In the genomic region with DNA sequence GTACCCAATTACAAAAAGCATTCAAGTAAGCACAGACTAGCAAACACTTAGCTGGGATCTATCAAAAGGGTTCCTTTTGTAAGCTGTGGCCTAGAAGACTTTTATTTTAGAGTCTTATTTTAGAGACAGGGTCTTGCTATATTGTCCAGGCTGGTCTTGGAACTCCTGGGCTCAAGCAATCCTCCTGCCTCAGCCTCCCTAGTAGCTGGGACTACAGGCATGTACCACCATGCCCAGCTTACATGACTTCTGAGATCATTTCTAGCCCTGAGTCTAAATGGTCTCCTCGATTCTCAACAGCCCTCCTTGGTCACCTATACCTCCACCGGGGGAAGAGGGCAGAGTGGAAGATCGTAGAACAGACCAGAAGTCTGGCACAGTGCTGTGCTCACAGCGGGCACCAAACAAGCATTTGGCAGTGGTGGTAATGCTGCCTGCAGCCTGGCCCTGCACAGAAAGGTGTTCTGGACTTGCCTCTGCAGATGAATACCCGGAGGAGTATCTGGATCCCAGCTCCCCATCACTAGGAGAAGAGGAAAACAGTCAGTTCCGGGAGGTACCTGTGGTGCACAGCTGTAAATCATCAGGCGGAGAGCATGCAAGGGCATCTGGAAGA, we compare ENCODE assay signal across 18 cellular contexts. TPM values are rescaled to one million over a fixed set of nuclear protein-coding genes. Genes with fewer than 3 reads are reported as not detected.
DNase-seq lines count a peak whose midpoint lies in the region; ATAC-seq and TF ChIP-seq lines count a peak whose summit lies in the region.
"Had no signal": no experiment of that assay in that cellular context is flagged by ENCODE, and none has a peak within 500 bp of the region (broad histone marks: within the 10 kb centered on the region; RNA-seq: fewer than 3 reads in every experiment).

No MANE protein-coding gene starts in this region.

- POLR2A ChIA-PET in MCF 10A (lab: Yijun Ruan, JAX): interaction anchor here (0.7 to 1.5 kb wide), 3 partner anchors 14 to 136 kb away, joined by 3 to 4 read pairs (median 3); a partner anchor contains a TSS

- peaks cover 28% of the 10 kb centered on the region for H3K36me3 ChIP-seq in mammary epithelial cell (ENCODE audit: insufficient read depth, low read length)
- peaks cover 32% of the 10 kb centered on the region for H3K36me3 ChIP-seq in Karpas-422 (ENCODE audit: insufficient read depth, low read length)
- H3K36me3 ChIP-seq in sigmoid colon: peaks cover 21 to 53% (median 28%) of the 10 kb centered on the region in 4 donors

- H3K4me3 ChIP-seq in mammary epithelial cell (replicated peaks in 1 of 3; ENCODE audit: insufficient read depth in 1 of 3, low read depth in 2 of 3, low read length in 3 of 3): no peak overlapping the region
- H3K4me3 ChIP-seq in Karpas-422 (ENCODE audit: low read length): no peak overlapping the region
- H3K4me3 ChIP-seq in sigmoid colon: no peak overlapping the region
- H3K4me3 ChIP-seq: SJCRH30 had no signal

- DNase-seq in MCF 10A (ENCODE audit: unreplicated experiment) (no peak), mammary epithelial cell (no peak), Karpas-422 (no peak), chondrocyte (ENCODE audit: low spot score) (peak; percentile 39), sigmoid colon (peak; percentile 46), amniotic stem cell (lab: John Stamatoyannopoulos, UW) (no peak)
- DNase-seq: BE2C; brain microvascular endothelial cell; effector CD8-positive, alpha-beta T cell; foreskin keratinocyte; NCI-H1092; SJCRH30; stimulated activated CD4-positive, alpha-beta T cell treated with anti-CD3 and anti-CD28 coated beads, Interleukin-2, amount 100 ng/mL, for 24 hours; stimulated activated CD8-positive, alpha-beta memory T cell treated with anti-CD3 and anti-CD28 coated beads, Interleukin-4, amount 100 ng/mL, for 48 hours; transverse colon had no signal

- H3K27ac ChIP-seq in mammary epithelial cell (ENCODE audit: insufficient read depth, low read depth, low read length) (no peak overlapping the region), Karpas-422 (ENCODE audit: low read length) (no peak overlapping the region), sigmoid colon (no peak overlapping the region)
- H3K27ac ChIP-seq: brain microvascular endothelial cell, foreskin keratinocyte, SJCRH30 had no signal

- peaks cover 15% of the 10 kb centered on the region for H3K4me1 Mint-ChIP-seq in MCF 10A (ENCODE audit: insufficient read depth, unreplicated experiment)
- peaks cover 47% of the 10 kb centered on the region for H3K4me1 Mint-ChIP-seq in chondrocyte (ENCODE audit: low read depth)

- in situ Hi-C loops in mammary epithelial cell (cut with MboI; ENCODE audit: low sequenced_read_pairs in 2 of 2): no loop called here

- BruUV-seq in MCF 10A (replicated peaks; lab: Mats Ljungman, UMichigan) (no TSS peak), mammary epithelial cell (replicated peaks; lab: Mats Ljungman, UMichigan) (no TSS peak)

- H2AFZ ChIP-seq in mammary epithelial cell (ENCODE audit: low read depth, low read length) (no peak overlapping the region), Karpas-422 (ENCODE audit: low read length) (no peak overlapping the region)

- H3K9me3 ChIP-seq in mammary epithelial cell (replicated peaks; ENCODE audit: insufficient read depth, low read length): no peaks in the 10 kb centered on the region
- H3K9me3 ChIP-seq in Karpas-422 (ENCODE audit: low read length): no peaks in the 10 kb centered on the region
- H3K9me3 ChIP-seq in sigmoid colon: no peaks in the 10 kb centered on the region
- H3K9me3 ChIP-seq: BE2C, SJCRH30, transverse colon had no signal

- H3K36me3 Mint-ChIP-seq in MCF 10A (ENCODE audit: insufficient read depth, unreplicated experiment) (peaks cover 59% of the 10 kb centered on the region), chondrocyte (ENCODE audit: low read depth) (peaks cover 16% of the 10 kb centered on the region)

- no peaks in the 10 kb centered on the region for H3K9me3 Mint-ChIP-seq in MCF 10A (ENCODE audit: unreplicated experiment)
- H3K9me3 Mint-ChIP-seq in chondrocyte (ENCODE audit: low read depth): no peaks in the 10 kb centered on the region

- no peak for TF ChIP-seq CTCF in MCF 10A (IDR thresholded peaks at IDR 0.05; ENCODE audit: unreplicated experiment)
- no peak for TF ChIP-seq CTCF in mammary epithelial cell (conservative IDR thresholded peaks at IDR 0.05 in 1 of 2, IDR thresholded peaks at IDR 0.05 in 1 of 2; ENCODE audit: extremely low read depth in 1 of 2, insufficient read depth in 1 of 2, low read depth in 1 of 2, low read length in 2 of 2)
- TF ChIP-seq CTCF in chondrocyte (IDR thresholded peaks at IDR 0.05): no peak
- no peak for TF ChIP-seq CTCF in sigmoid colon (IDR thresholded peaks at IDR 0.05)

- H4K20me1 ChIP-seq in mammary epithelial cell (ENCODE audit: insufficient read depth, low read length) (no peaks in the 10 kb centered on the region), Karpas-422 (ENCODE audit: insufficient read depth, low read depth, low read length) (no peaks in the 10 kb centered on the region)

- H3K27me3 ChIP-seq in mammary epithelial cell (ENCODE audit: insufficient read depth, low read length) (no peaks in the 10 kb centered on the region), Karpas-422 (ENCODE audit: low read length) (no peaks in the 10 kb centered on the region), sigmoid colon (no peaks in the 10 kb centered on the region)
- H3K27me3 ChIP-seq: BE2C, brain microvascular endothelial cell, foreskin keratinocyte, SJCRH30, transverse colon had no signal

- no peak for ATAC-seq in GM18520 (IDR thresholded peaks at IDR 0.05; ENCODE audit: unreplicated experiment)
- no peak for ATAC-seq in GM21360 (IDR thresholded peaks at IDR 0.05; ENCODE audit: unreplicated experiment)
- ATAC-seq: foreskin keratinocyte, GM12878 had no signal

- H3K9me2 ChIP-seq in Karpas-422 (replicated peaks; ENCODE audit: insufficient read depth, low read length): no peaks in the 10 kb centered on the region

- intact Hi-C loops in MCF 10A (cut with micrococcal nuclease): no loop called here
- intact Hi-C loops in mammary epithelial cell (cut with micrococcal nuclease): no loop called here
- intact Hi-C loops in sigmoid colon (cut with DNase I): loop anchor here (5.0 kb wide), 2 partner anchors 48 to 122 kb away; a partner anchor contains a TSS

- H3K4me2 ChIP-seq in mammary epithelial cell (ENCODE audit: insufficient read depth, low read depth, low read length): no peak overlapping the region
- H3K4me2 ChIP-seq in Karpas-422 (ENCODE audit: low read depth, low read length, poor library complexity, severe bottlenecking): no peak overlapping the region

- H3K79me2 ChIP-seq in mammary epithelial cell (ENCODE audit: insufficient read depth, low read length) (peaks cover 29% of the 10 kb centered on the region), Karpas-422 (ENCODE audit: low read length) (peaks cover 20% of the 10 kb centered on the region)

- no peak for TF ChIP-seq EP300 in sigmoid colon (IDR thresholded peaks at IDR 0.05)

- no peak for TF ChIP-seq POLR2A in sigmoid colon (IDR thresholded peaks at IDR 0.05)

- CTCF ChIA-PET in MCF 10A (lab: Yijun Ruan, JAX): interaction anchor here (0.6 to 1.8 kb wide), 11 partner anchors 12 to 267 kb away, joined by 3 to 8 read pairs (median 3); a partner anchor contains a TSS
- CTCF ChIA-PET in mammary epithelial cell (lab: Charles Lee; ENCODE audit: low non-redundant PET): no interaction called here

- H3K27me3 Mint-ChIP-seq in MCF 10A (ENCODE audit: insufficient read depth, unreplicated experiment) (no peaks in the 10 kb centered on the region), chondrocyte (ENCODE audit: low read depth) (no peaks in the 10 kb centered on the region)

- 97% methylated on average over 7 of the region's 7 CpGs for WGBS in mammary epithelial cell (ENCODE audit: low coverage, missing lambda C conversion rate)
- 90 to 94% methylated on average over 7 of the region's 7 CpGs for WGBS in sigmoid colon, 2 donors

- H3K4me1 ChIP-seq in mammary epithelial cell (ENCODE audit: insufficient read depth, low read length) (peaks cover 11% of the 10 kb centered on the region), Karpas-422 (ENCODE audit: low read length) (peaks cover 47% of the 10 kb centered on the region), sigmoid colon (peaks cover 0 to 33% (median 28%) of the 10 kb centered on the region in 4 donors)
- H3K4me1 ChIP-seq: BE2C, foreskin keratinocyte, SJCRH30 had no signal

- H3K27ac Mint-ChIP-seq in MCF 10A (ENCODE audit: low read depth, unreplicated experiment) (peak overlapping the region; percentile 97), chondrocyte (ENCODE audit: unreplicated experiment) (peak overlapping the region; percentile 93)

- no peak overlapping the region for H3K9ac ChIP-seq in mammary epithelial cell (ENCODE audit: insufficient read depth, low read length)
- H3K9ac ChIP-seq in Karpas-422 (ENCODE audit: low read length): 0 out of 2 replicates have a peak overlapping the region, but pooled peaks have one; percentile 8

- H3K4me3 Mint-ChIP-seq in MCF 10A (ENCODE audit: unreplicated experiment) (peak overlapping the region; percentile 95), chondrocyte (ENCODE audit: unreplicated experiment) (peak overlapping the region; percentile 96)

- dilution Hi-C loops in mammary epithelial cell (cut with HindIII; ENCODE audit: low sequenced_read_pairs): no loop called here

RNA-seq across cellular contexts. Expression of a gene that starts 2.4 kb away (rescaled TPM):
- total RNA-seq in MCF 10A (2022) (62.9 and 68.4 TPM in 2 replicates), mammary epithelial cell (10 to 100 TPM; 64.2 to 89.0 TPM), chondrocyte (78.0 to 97.6 TPM (median 89.9 TPM) in 3 replicates), sigmoid colon (10 to 100 TPM; 50.5 to 65.0 (median 57.2) TPM)
- polyA plus RNA-seq in mammary epithelial cell (26.5 TPM), sigmoid colon (10 to 100 TPM; 16.6 to 38.4 (median 30.1) TPM)
- 18.8 TPM for polyA minus RNA-seq in mammary epithelial cell
- total RNA-seq in Karpas-422 (2014; rRNA removed; shearing (Covaris generic); ENCODE audit: low replicate concordance): 58.8 and 69.5 TPM in 2 replicates

RNA-seq across cellular contexts. Expression of a gene that starts 14.5 kb away (rescaled TPM):
- 30.8 and 31.4 TPM in 2 replicates for total RNA-seq in MCF 10A (2022)
- 10 to 100 TPM; 32.1 to 32.7 TPM for total RNA-seq in mammary epithelial cell
- 87.6 TPM for polyA plus RNA-seq in mammary epithelial cell
- polyA minus RNA-seq in mammary epithelial cell: 68.4 TPM
- total RNA-seq in Karpas-422 (2014; rRNA removed; shearing (Covaris generic); ENCODE audit: low replicate concordance): 73.7 and 78.8 TPM in 2 replicates
- 27.6 to 29.2 TPM (median 28.2 TPM) in 3 replicates for total RNA-seq in chondrocyte
- 10 to 100 TPM; 34.9 to 52.0 (median 45.5) TPM for total RNA-seq in sigmoid colon
- polyA plus RNA-seq in sigmoid colon: 10 to 100 TPM; 45.6 to 87.4 (median 56.5) TPM

RNA-seq across cellular contexts. Expression of a gene that starts 31.1 kb away (rescaled TPM):
- total RNA-seq in MCF 10A (2022) (64.4 and 67.7 TPM in 2 replicates), mammary epithelial cell (10 to 100 TPM; 36.5 to 52.6 TPM), chondrocyte (67.4 to 75.5 TPM (median 67.9 TPM) in 3 replicates), sigmoid colon (10 to 100 TPM; 27.8 to 37.8 (median 36.2) TPM)
- polyA plus RNA-seq in mammary epithelial cell (70.6 TPM), sigmoid colon (100 to 1,000 TPM in 1 of 3 donors, 10 to 100 TPM in 2; 28.7 to 131 (median 33.0) TPM)
- polyA minus RNA-seq in mammary epithelial cell: 325 TPM
- 37.1 and 54.9 TPM in 2 replicates for total RNA-seq in Karpas-422 (2014; rRNA removed; shearing (Covaris generic); ENCODE audit: low replicate concordance)

RNA-seq across cellular contexts. Expression of a gene that starts 33.6 kb away (rescaled TPM):
- total RNA-seq in MCF 10A (2022) (295 and 339 TPM in 2 replicates), mammary epithelial cell (100 to 1,000 TPM in 1 of 2 donors, 10 to 100 TPM in 1; 40.2 to 209 TPM), chondrocyte (126 to 133 TPM (median 131 TPM) in 3 replicates), sigmoid colon (100 to 1,000 TPM in 1 of 4 donors, 10 to 100 TPM in 3; 73.7 to 124 (median 81.6) TPM)
- polyA plus RNA-seq in mammary epithelial cell (206 TPM), sigmoid colon (1,000 to 10,000 TPM in 1 of 3 donors, 100 to 1,000 TPM in 2; 783 to 1,227 (median 854) TPM)
- polyA minus RNA-seq in mammary epithelial cell: 147 TPM
- total RNA-seq in Karpas-422 (2014; rRNA removed; shearing (Covaris generic); ENCODE audit: low replicate concordance): 135 and 229 TPM in 2 replicates

RNA-seq across cellular contexts. Expression of a gene that starts 52.3 kb away (rescaled TPM):
- total RNA-seq in MCF 10A (2022) (0.17 TPM in 1 of 2 replicates, not detected in the other), mammary epithelial cell (1 to 10 TPM in 1 of 2 donors, under 1 TPM in 1; 0.28 to 1.2 TPM), chondrocyte (12.2 to 17.8 TPM (median 17.7 TPM) in 3 replicates), sigmoid colon (1 to 10 TPM; 3.7 to 4.8 (median 4.7) TPM)
- polyA plus RNA-seq in mammary epithelial cell (1.6 TPM), sigmoid colon (10 to 100 TPM in 2 of 3 donors, 1 to 10 TPM in 1; 9.0 to 24.0 (median 16.1) TPM)
- 2.6 TPM for polyA minus RNA-seq in mammary epithelial cell
- 4.1 and 8.1 TPM in 2 replicates for total RNA-seq in Karpas-422 (2014; rRNA removed; shearing (Covaris generic); ENCODE audit: low replicate concordance)

Comparison
In these comparisons a context has a peak if more than half of its experiments do, and no peak if none do; other contexts are left out.
1. DNase-seq: peak in chondrocyte (single experiment) and sigmoid colon (single experiment); none in MCF 10A (single experiment), mammary epithelial cell (single experiment), Karpas-422 (single experiment) and amniotic stem cell (single experiment).